Comparison of ENCODE assay signal across 1 cellular context in genomic region chr16:66462912-66463311, GRCh38.
TF ChIP-seq lines count a peak whose summit lies in the region.

No MANE protein-coding gene starts in this region.

TF ChIP-seq in HepG2, 621 proteins besides CTCF, POLR2A, EP300 and RAD21 (continued from another document):
- TF ChIP-seq RORA (CRISPR knock-in tag; IDR thresholded peaks at IDR 0.05) (no peak), NKX3-1 (CRISPR knock-in tag; IDR thresholded peaks at IDR 0.05) (no peak)
- TF ChIP-seq, protein P1, sequence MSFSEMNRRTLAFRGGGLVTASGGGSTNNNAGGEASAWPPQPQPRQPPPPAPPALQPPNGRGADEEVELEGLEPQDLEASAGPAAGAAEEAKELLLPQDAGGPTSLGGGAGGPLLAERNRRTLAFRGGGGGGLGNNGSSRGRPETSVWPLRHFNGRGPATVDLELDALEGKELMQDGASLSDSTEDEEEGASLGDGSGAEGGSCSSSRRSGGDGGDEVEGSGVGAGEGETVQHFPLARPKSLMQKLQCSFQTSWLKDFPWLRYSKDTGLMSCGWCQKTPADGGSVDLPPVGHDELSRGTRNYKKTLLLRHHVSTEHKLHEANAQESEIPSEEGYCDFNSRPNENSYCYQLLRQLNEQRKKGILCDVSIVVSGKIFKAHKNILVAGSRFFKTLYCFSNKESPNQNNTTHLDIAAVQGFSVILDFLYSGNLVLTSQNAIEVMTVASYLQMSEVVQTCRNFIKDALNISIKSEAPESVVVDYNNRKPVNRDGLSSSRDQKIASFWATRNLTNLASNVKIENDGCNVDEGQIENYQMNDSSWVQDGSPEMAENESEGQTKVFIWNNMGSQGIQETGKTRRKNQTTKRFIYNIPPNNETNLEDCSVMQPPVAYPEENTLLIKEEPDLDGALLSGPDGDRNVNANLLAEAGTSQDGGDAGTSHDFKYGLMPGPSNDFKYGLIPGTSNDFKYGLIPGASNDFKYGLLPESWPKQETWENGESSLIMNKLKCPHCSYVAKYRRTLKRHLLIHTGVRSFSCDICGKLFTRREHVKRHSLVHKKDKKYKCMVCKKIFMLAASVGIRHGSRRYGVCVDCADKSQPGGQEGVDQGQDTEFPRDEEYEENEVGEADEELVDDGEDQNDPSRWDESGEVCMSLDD (CRISPR knock-in tag; IDR thresholded peaks at IDR 0.05; ENCODE audit: borderline replicate concordance), result no peak
- TF ChIP-seq, protein P2, sequence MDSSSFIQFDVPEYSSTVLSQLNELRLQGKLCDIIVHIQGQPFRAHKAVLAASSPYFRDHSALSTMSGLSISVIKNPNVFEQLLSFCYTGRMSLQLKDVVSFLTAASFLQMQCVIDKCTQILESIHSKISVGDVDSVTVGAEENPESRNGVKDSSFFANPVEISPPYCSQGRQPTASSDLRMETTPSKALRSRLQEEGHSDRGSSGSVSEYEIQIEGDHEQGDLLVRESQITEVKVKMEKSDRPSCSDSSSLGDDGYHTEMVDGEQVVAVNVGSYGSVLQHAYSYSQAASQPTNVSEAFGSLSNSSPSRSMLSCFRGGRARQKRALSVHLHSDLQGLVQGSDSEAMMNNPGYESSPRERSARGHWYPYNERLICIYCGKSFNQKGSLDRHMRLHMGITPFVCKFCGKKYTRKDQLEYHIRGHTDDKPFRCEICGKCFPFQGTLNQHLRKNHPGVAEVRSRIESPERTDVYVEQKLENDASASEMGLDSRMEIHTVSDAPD (CRISPR knock-in tag; IDR thresholded peaks at IDR 0.05), result no peak
- TF ChIP-seq, protein P3, sequence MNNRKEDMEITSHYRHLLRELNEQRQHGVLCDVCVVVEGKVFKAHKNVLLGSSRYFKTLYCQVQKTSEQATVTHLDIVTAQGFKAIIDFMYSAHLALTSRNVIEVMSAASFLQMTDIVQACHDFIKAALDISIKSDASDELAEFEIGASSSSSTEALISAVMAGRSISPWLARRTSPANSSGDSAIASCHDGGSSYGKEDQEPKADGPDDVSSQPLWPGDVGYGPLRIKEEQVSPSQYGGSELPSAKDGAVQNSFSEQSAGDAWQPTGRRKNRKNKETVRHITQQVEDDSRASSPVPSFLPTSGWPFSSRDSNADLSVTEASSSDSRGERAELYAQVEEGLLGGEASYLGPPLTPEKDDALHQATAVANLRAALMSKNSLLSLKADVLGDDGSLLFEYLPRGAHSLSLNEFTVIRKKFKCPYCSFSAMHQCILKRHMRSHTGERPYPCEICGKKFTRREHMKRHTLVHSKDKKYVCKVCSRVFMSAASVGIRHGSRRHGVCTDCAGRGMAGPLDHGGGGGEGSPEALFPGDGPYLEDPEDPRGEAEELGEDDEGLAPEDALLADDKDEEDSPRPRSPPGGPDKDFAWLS (CRISPR knock-in tag; IDR thresholded peaks at IDR 0.05; ENCODE audit: borderline replicate concordance), result no peak
